In the genomic region with DNA sequence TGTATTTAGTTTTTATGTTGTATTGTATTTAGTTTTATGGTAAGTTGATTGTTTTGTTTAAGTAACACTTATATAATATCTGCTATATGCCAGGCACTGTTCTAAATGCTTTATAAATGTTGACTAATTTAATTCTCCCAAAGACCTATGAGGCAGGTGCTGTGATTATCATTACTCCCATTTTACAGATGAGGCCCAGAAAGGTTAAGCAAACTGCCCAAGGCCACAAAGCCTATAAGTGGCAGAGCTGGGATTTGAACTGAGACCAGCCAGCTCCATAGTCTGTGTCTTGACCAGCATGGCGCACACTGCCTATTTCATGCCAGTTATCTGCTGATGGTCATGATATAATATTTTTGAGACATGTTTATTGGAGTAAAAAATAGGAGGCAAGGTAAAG, we compare ENCODE assay signal across 16 cellular contexts. TPM values are rescaled to one million over a fixed set of nuclear protein-coding genes. Genes with fewer than 3 reads are reported as not detected.
DNase-seq lines count a peak whose midpoint lies in the region; ATAC-seq and TF ChIP-seq lines count a peak whose summit lies in the region.
"Had no signal": no experiment of that assay in that cellular context is flagged by ENCODE, and none has a peak within 500 bp of the region (broad histone marks: within the 10 kb centered on the region; RNA-seq: fewer than 3 reads in every experiment).

No MANE protein-coding gene starts in this region.

- peak overlapping the region; percentile 86 for H3K27ac Mint-ChIP-seq in activated T-cell treated with anti-CD3 and anti-CD28 coated beads, Interleukin-2, amount 50 U/mL, for 72 hours
- H3K27ac Mint-ChIP-seq in activated naive CD8-positive, alpha-beta T cell treated with anti-CD3 and anti-CD28 coated beads, Interleukin-2, amount 50 U/mL, for 24 hours, result peak overlapping the region; percentile 78
- H3K27ac Mint-ChIP-seq in stimulated activated effector memory CD8-positive, alpha-beta T cell treated with anti-CD3 and anti-CD28 coated beads, Interleukin-12 subunit alpha, Interleukin-12 subunit beta, amount 100 ng/mL, for 72 hours, result peak overlapping the region; percentile 87
- no peak overlapping the region for H3K27ac Mint-ChIP-seq in osteocyte (ENCODE audit: unreplicated experiment)
- H3K27ac Mint-ChIP-seq: nephron progenitor cell had no signal

- H3K9me2 ChIP-seq in Loucy (replicated peaks; ENCODE audit: low read depth, low read length), result no peaks in the 10 kb centered on the region

- peaks cover 22% of the 10 kb centered on the region for H3K9me3 ChIP-seq in Loucy (ENCODE audit: insufficient read depth, low read depth, low read length)

- no peak overlapping the region for H3K9ac ChIP-seq in Loucy (ENCODE audit: low read depth, low read length, poor library complexity, severe bottlenecking)

- peaks cover 29 to 75% of the 10 kb centered on the region in 2 donors for H3K36me3 Mint-ChIP-seq in activated T-cell treated with anti-CD3 and anti-CD28 coated beads, Interleukin-2, amount 50 U/mL, for 72 hours (ENCODE audit: insufficient read depth in 2 of 2)
- H3K36me3 Mint-ChIP-seq in activated T-cell treated with anti-CD3 and anti-CD28 coated beads, Interleukin-2, amount 50 U/mL, for 4 hours (ENCODE audit: insufficient read depth), result peaks cover 57% of the 10 kb centered on the region
- peaks cover 85% of the 10 kb centered on the region for H3K36me3 Mint-ChIP-seq in activated naive CD8-positive, alpha-beta T cell treated with anti-CD3 and anti-CD28 coated beads, Interleukin-2, amount 50 U/mL, for 24 hours (ENCODE audit: low read depth)
- H3K36me3 Mint-ChIP-seq in stimulated activated effector memory CD8-positive, alpha-beta T cell treated with anti-CD3 and anti-CD28 coated beads, Interleukin-12 subunit alpha, Interleukin-12 subunit beta, amount 100 ng/mL, for 72 hours, result peaks cover 96% of the 10 kb centered on the region
- H3K36me3 Mint-ChIP-seq in osteocyte (ENCODE audit: unreplicated experiment), result peaks cover 2% of the 10 kb centered on the region

- no peaks in the 10 kb centered on the region for H4K20me1 ChIP-seq in Loucy (ENCODE audit: insufficient read depth, low read length, poor library complexity, severe bottlenecking)

- DNase-seq in activated T-cell treated with anti-CD3 and anti-CD28 coated beads, Interleukin-2, amount 50 U/mL, for 72 hours, result no peak
- no peak for DNase-seq in activated T-cell treated with anti-CD3 and anti-CD28 coated beads, Interleukin-2, amount 50 U/mL, for 4 hours
- no peak for DNase-seq in activated naive CD8-positive, alpha-beta T cell treated with anti-CD3 and anti-CD28 coated beads, Interleukin-2, amount 50 U/mL, for 24 hours
- DNase-seq in stimulated activated effector memory CD8-positive, alpha-beta T cell treated with anti-CD3 and anti-CD28 coated beads, Interleukin-12 subunit alpha, Interleukin-12 subunit beta, amount 100 ng/mL, for 72 hours (ENCODE audit: low spot score in 2 of 2), result no peak
- DNase-seq in osteocyte (ENCODE audit: extremely low spot score, unreplicated experiment) (no peak), HuH-7 (ENCODE audit: low spot score) (no peak), SIG-M5 (lab: John Stamatoyannopoulos, UW) (no peak)
- DNase-seq: MM.1S, NCI-H526, nephron progenitor cell had no signal

- peaks cover 34% of the 10 kb centered on the region for H3K4me1 ChIP-seq in Loucy (ENCODE audit: insufficient read depth, low read length, poor library complexity, severe bottlenecking)
- H3K4me1 ChIP-seq: adrenal gland had no signal

- no peaks in the 10 kb centered on the region for H3K36me3 ChIP-seq in Loucy (ENCODE audit: insufficient read depth, low read length)
- H3K36me3 ChIP-seq: adrenal gland, cardiac muscle cell, heart right ventricle had no signal

- peak overlapping the region; percentile 68 to 73 for H3K4me3 Mint-ChIP-seq in activated T-cell treated with anti-CD3 and anti-CD28 coated beads, Interleukin-2, amount 50 U/mL, for 72 hours
- H3K4me3 Mint-ChIP-seq in activated T-cell treated with anti-CD3 and anti-CD28 coated beads, Interleukin-2, amount 50 U/mL, for 4 hours, result no peak overlapping the region
- peak overlapping the region; percentile 6 for H3K4me3 Mint-ChIP-seq in activated naive CD8-positive, alpha-beta T cell treated with anti-CD3 and anti-CD28 coated beads, Interleukin-2, amount 50 U/mL, for 24 hours
- H3K4me3 Mint-ChIP-seq in stimulated activated effector memory CD8-positive, alpha-beta T cell treated with anti-CD3 and anti-CD28 coated beads, Interleukin-12 subunit alpha, Interleukin-12 subunit beta, amount 100 ng/mL, for 72 hours, result peak overlapping the region; percentile 48
- no peak overlapping the region for H3K4me3 Mint-ChIP-seq in osteocyte (ENCODE audit: unreplicated experiment)
- H3K4me3 Mint-ChIP-seq: nephron progenitor cell had no signal

- H3K4me3 ChIP-seq in Loucy (ENCODE audit: low read length, poor library complexity, severe bottlenecking), result no peak overlapping the region
- H3K4me3 ChIP-seq: adrenal gland, cardiac muscle cell, heart right ventricle, PC-9 had no signal

- H3K27me3 Mint-ChIP-seq in activated T-cell treated with anti-CD3 and anti-CD28 coated beads, Interleukin-2, amount 50 U/mL, for 72 hours (ENCODE audit: low read depth), result no peaks in the 10 kb centered on the region
- no peaks in the 10 kb centered on the region for H3K27me3 Mint-ChIP-seq in activated T-cell treated with anti-CD3 and anti-CD28 coated beads, Interleukin-2, amount 50 U/mL, for 4 hours (ENCODE audit: low read depth)
- no peaks in the 10 kb centered on the region for H3K27me3 Mint-ChIP-seq in activated naive CD8-positive, alpha-beta T cell treated with anti-CD3 and anti-CD28 coated beads, Interleukin-2, amount 50 U/mL, for 24 hours
- peaks cover 8% of the 10 kb centered on the region for H3K27me3 Mint-ChIP-seq in osteocyte (ENCODE audit: unreplicated experiment)

- ATAC-seq in activated T-cell treated with anti-CD3 and anti-CD28 coated beads, Interleukin-2, amount 50 U/mL, for 72 hours (replicated peaks in 1 of 2), result no peak
- no peak for ATAC-seq in activated T-cell treated with anti-CD3 and anti-CD28 coated beads, Interleukin-2, amount 50 U/mL, for 4 hours
- ATAC-seq in activated naive CD8-positive, alpha-beta T cell treated with anti-CD3 and anti-CD28 coated beads, Interleukin-2, amount 50 U/mL, for 24 hours, result no peak
- ATAC-seq in stimulated activated effector memory CD8-positive, alpha-beta T cell treated with anti-CD3 and anti-CD28 coated beads, Interleukin-12 subunit alpha, Interleukin-12 subunit beta, amount 100 ng/mL, for 72 hours, result no peak

- TF ChIP-seq CTCF in Loucy (conservative IDR thresholded peaks at IDR 0.05; ENCODE audit: low read length), result no peak
- TF ChIP-seq CTCF in osteocyte (IDR thresholded peaks at IDR 0.05), result no peak

- no peaks in the 10 kb centered on the region for H3F3A ChIP-seq in Loucy (ENCODE audit: low read depth)

- no peaks in the 10 kb centered on the region for H3K27me3 ChIP-seq in Loucy (ENCODE audit: insufficient read depth, low read length, poor library complexity, severe bottlenecking)
- H3K27me3 ChIP-seq: adrenal gland, cardiac muscle cell had no signal

- no peak overlapping the region for H2AFZ ChIP-seq in Loucy (ENCODE audit: low read length)
- H2AFZ ChIP-seq: PC-9 had no signal

- peaks cover 88% of the 10 kb centered on the region for H3K4me1 Mint-ChIP-seq in activated T-cell treated with anti-CD3 and anti-CD28 coated beads, Interleukin-2, amount 50 U/mL, for 72 hours (ENCODE audit: low read depth)
- H3K4me1 Mint-ChIP-seq in activated T-cell treated with anti-CD3 and anti-CD28 coated beads, Interleukin-2, amount 50 U/mL, for 4 hours (ENCODE audit: low read depth), result peaks cover 60% of the 10 kb centered on the region
- H3K4me1 Mint-ChIP-seq in activated naive CD8-positive, alpha-beta T cell treated with anti-CD3 and anti-CD28 coated beads, Interleukin-2, amount 50 U/mL, for 24 hours, result peaks cover 88% of the 10 kb centered on the region
- H3K4me1 Mint-ChIP-seq in stimulated activated effector memory CD8-positive, alpha-beta T cell treated with anti-CD3 and anti-CD28 coated beads, Interleukin-12 subunit alpha, Interleukin-12 subunit beta, amount 100 ng/mL, for 72 hours, result peaks cover 66% of the 10 kb centered on the region
- peaks cover 3% of the 10 kb centered on the region for H3K4me1 Mint-ChIP-seq in osteocyte (ENCODE audit: unreplicated experiment)

- peak overlapping the region; percentile 17 for H3K4me2 ChIP-seq in Loucy (ENCODE audit: low read depth, low read length, poor library complexity, severe bottlenecking)
- H3K4me2 ChIP-seq: PC-9 had no signal

- no peaks in the 10 kb centered on the region for H3K79me2 ChIP-seq in Loucy (ENCODE audit: insufficient read depth, low read length)

- H3K9me3 Mint-ChIP-seq in activated T-cell treated with anti-CD3 and anti-CD28 coated beads, Interleukin-2, amount 50 U/mL, for 72 hours, result peaks cover 3 to 9% of the 10 kb centered on the region in 2 donors
- peaks cover 8% of the 10 kb centered on the region for H3K9me3 Mint-ChIP-seq in activated T-cell treated with anti-CD3 and anti-CD28 coated beads, Interleukin-2, amount 50 U/mL, for 4 hours
- peaks cover 12% of the 10 kb centered on the region for H3K9me3 Mint-ChIP-seq in activated naive CD8-positive, alpha-beta T cell treated with anti-CD3 and anti-CD28 coated beads, Interleukin-2, amount 50 U/mL, for 24 hours
- peaks cover 7% of the 10 kb centered on the region for H3K9me3 Mint-ChIP-seq in stimulated activated effector memory CD8-positive, alpha-beta T cell treated with anti-CD3 and anti-CD28 coated beads, Interleukin-12 subunit alpha, Interleukin-12 subunit beta, amount 100 ng/mL, for 72 hours
- peaks cover 12% of the 10 kb centered on the region for H3K9me3 Mint-ChIP-seq in osteocyte (ENCODE audit: unreplicated experiment)

RNA-seq across cellular contexts. Expression of a gene that starts 24.0 kb away (rescaled TPM):
- total RNA-seq in activated T-cell treated with anti-CD3 and anti-CD28 coated beads, Interleukin-2, amount 50 U/mL, for 72 hours, result 100 to 1,000 TPM; 155 to 166 TPM
- total RNA-seq in activated T-cell treated with anti-CD3 and anti-CD28 coated beads, Interleukin-2, amount 50 U/mL, for 4 hours, result 10 to 100 TPM; 90.7 to 94.9 (median 91.4) TPM
- total RNA-seq in osteocyte, result 0.34 and 0.40 TPM in 2 replicates
- total RNA-seq: Calu3, cardiac muscle cell had no signal

Comparison
In these comparisons a context has a peak if more than half of its experiments do, and no peak if none do; other contexts are left out.
1. H3K4me3 Mint-ChIP-seq: peak in activated T-cell treated with anti-CD3 and anti-CD28 coated beads, Interleukin-2, amount 50 U/mL, for 72 hours (2 of 2), activated naive CD8-positive, alpha-beta T cell treated with anti-CD3 and anti-CD28 coated beads, Interleukin-2, amount 50 U/mL, for 24 hours (single experiment) and stimulated activated effector memory CD8-positive, alpha-beta T cell treated with anti-CD3 and anti-CD28 coated beads, Interleukin-12 subunit alpha, Interleukin-12 subunit beta, amount 100 ng/mL, for 72 hours (single experiment); none in activated T-cell treated with anti-CD3 and anti-CD28 coated beads, Interleukin-2, amount 50 U/mL, for 4 hours (single experiment) and osteocyte (single experiment).
2. RNA of a gene that starts 24.0 kb away (total RNA-seq): 155 to 166 TPM in activated T-cell treated with anti-CD3 and anti-CD28 coated beads, Interleukin-2, amount 50 U/mL, for 72 hours and 90.7 to 94.9 TPM in activated T-cell treated with anti-CD3 and anti-CD28 coated beads, Interleukin-2, amount 50 U/mL, for 4 hours; 0.34 to 0.40 TPM in osteocyte; every median in the first group is over 10 times any median in the second.